Comparison of ENCODE assay signal across 23 cellular contexts in genomic region chr13:43520331-43520730, GRCh38.
"Had no signal": no experiment of that assay in that cellular context is flagged by ENCODE, and none has a peak within 500 bp of the region (broad histone marks: within the 10 kb centered on the region; RNA-seq: fewer than 3 reads in every experiment).

No MANE protein-coding gene starts in this region.

- H3K27ac ChIP-seq: colonic mucosa, esophagus squamous epithelium, gastrocnemius medialis, lower lobe of right lung, neutrophil, pancreas, right lobe of liver, suprapubic skin, transverse colon, upper lobe of right lung had no signal

- H3K27me3 ChIP-seq: colonic mucosa, esophagus squamous epithelium, gastrocnemius medialis, neutrophil, pancreas, right lobe of liver, suprapubic skin, transverse colon, upper lobe of right lung, uterus had no signal

- H3K36me3 ChIP-seq: colonic mucosa, esophagus squamous epithelium, gastrocnemius medialis, lower lobe of right lung, neutrophil, pancreas, right lobe of liver, suprapubic skin, transverse colon, upper lobe of right lung, uterus had no signal

- H3K4me1 ChIP-seq: colonic mucosa, lower lobe of right lung, pancreas, right lobe of liver had no signal

- ATAC-seq: gastrocnemius medialis; left ventricle myocardium superior; lower lobe of right lung; naive thymus-derived CD8-positive, alpha-beta T cell; pancreas; right lobe of liver; stimulated activated naive B cell treated with anti-CD40 and anti-IgM and Interleukin-4, amounts not matched to agents 10 μg/mL and 1 μg/mL and 100 μg/mL, for 72 hours; upper lobe of right lung had no signal

- DNase-seq: colonic mucosa; dermis blood vessel endothelial cell; effector memory CD4-positive, alpha-beta T cell; erythroblast; esophagus squamous epithelium; gastrocnemius medialis; head of caudate nucleus; left ventricle myocardium superior; lower lobe of right lung; naive thymus-derived CD8-positive, alpha-beta T cell; pancreas; right lobe of liver; small intestine; stimulated activated CD4-positive, alpha-beta T cell treated with anti-CD3 and anti-CD28 coated beads, Interleukin-15, amount 100 ng/mL, for 24 hours; stimulated activated CD4-positive, alpha-beta T cell treated with anti-CD3 and anti-CD28 coated beads, Interleukin-2, amount 100 ng/mL, for 48 hours; stimulated activated naive B cell treated with anti-CD40 and anti-IgM and Interleukin-4, amounts not matched to agents 10 μg/mL and 1 μg/mL and 100 μg/mL, for 72 hours; transverse colon; upper lobe of right lung; uterus had no signal

- H3K9me3 Mint-ChIP-seq: stimulated activated naive B cell treated with anti-CD40 and anti-IgM and Interleukin-4, amounts not matched to agents 10 μg/mL and 1 μg/mL and 100 μg/mL, for 72 hours; stimulated activated naive CD8-positive, alpha-beta T cell treated with anti-CD3 and anti-CD28 coated beads, Interleukin-15, Interleukin-2, amounts not matched to agents 100 ng/mL and 50 ng/mL, for 24 hours had no signal

- H3K36me3 Mint-ChIP-seq: naive thymus-derived CD8-positive, alpha-beta T cell; stimulated activated naive B cell treated with anti-CD40 and anti-IgM and Interleukin-4, amounts not matched to agents 10 μg/mL and 1 μg/mL and 100 μg/mL, for 72 hours had no signal

- H3K27ac Mint-ChIP-seq: naive thymus-derived CD8-positive, alpha-beta T cell; stimulated activated naive B cell treated with anti-CD40 and anti-IgM and Interleukin-4, amounts not matched to agents 10 μg/mL and 1 μg/mL and 100 μg/mL, for 72 hours; stimulated activated naive CD8-positive, alpha-beta T cell treated with anti-CD3 and anti-CD28 coated beads, Interleukin-15, Interleukin-2, amounts not matched to agents 100 ng/mL and 50 ng/mL, for 24 hours had no signal

- H3K4me1 Mint-ChIP-seq: naive thymus-derived CD8-positive, alpha-beta T cell; neural crest cell; stimulated activated naive B cell treated with anti-CD40 and anti-IgM and Interleukin-4, amounts not matched to agents 10 μg/mL and 1 μg/mL and 100 μg/mL, for 72 hours had no signal

- H3K27me3 Mint-ChIP-seq: stimulated activated naive B cell treated with anti-CD40 and anti-IgM and Interleukin-4, amounts not matched to agents 10 μg/mL and 1 μg/mL and 100 μg/mL, for 72 hours had no signal

- H3K9me3 ChIP-seq: colonic mucosa, esophagus squamous epithelium, gastrocnemius medialis, lower lobe of right lung, neutrophil, pancreas, right lobe of liver, suprapubic skin, transverse colon, upper lobe of right lung, uterus had no signal

- H3K4me3 ChIP-seq: colonic mucosa, esophagus squamous epithelium, gastrocnemius medialis, lower lobe of right lung, pancreas, right lobe of liver, suprapubic skin, transverse colon, upper lobe of right lung, uterus had no signal

- H3K4me3 Mint-ChIP-seq: naive thymus-derived CD8-positive, alpha-beta T cell; neural crest cell; stimulated activated naive B cell treated with anti-CD40 and anti-IgM and Interleukin-4, amounts not matched to agents 10 μg/mL and 1 μg/mL and 100 μg/mL, for 72 hours; stimulated activated naive CD8-positive, alpha-beta T cell treated with anti-CD3 and anti-CD28 coated beads, Interleukin-15, Interleukin-2, amounts not matched to agents 100 ng/mL and 50 ng/mL, for 24 hours had no signal
